Comparison of ENCODE assay signal across 13 cellular contexts in the genomic region with DNA sequence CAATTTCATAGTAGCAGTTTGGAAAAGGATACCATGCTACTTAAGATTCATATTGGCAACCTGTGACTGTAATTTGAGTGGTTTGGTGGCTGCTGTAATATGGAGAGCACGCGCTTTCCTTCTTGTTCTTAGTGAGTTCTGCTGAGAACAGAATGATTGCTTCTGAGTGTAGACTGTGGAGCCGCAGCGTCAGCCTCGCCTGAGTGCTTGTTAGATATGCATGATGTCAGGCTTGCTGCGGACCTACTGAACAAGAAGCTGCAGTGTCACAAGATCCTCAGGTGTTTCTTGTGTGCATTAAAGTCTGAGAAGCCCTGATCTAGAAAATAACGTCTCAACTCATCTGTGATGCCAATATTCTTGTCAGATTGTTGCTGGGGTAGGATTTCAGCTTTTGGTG.
DNase-seq lines count a peak whose midpoint lies in the region; ATAC-seq, FAIRE-seq and TF ChIP-seq lines count a peak whose summit lies in the region.
"Had no signal": no experiment of that assay in that cellular context is flagged by ENCODE, and none has a peak within 500 bp of the region (broad histone marks: within the 10 kb centered on the region; RNA-seq: fewer than 3 reads in every experiment).

No MANE protein-coding gene starts in this region.

- H3K27ac ChIP-seq in hepatocyte (no peak overlapping the region), aorta (ENCODE audit: low read depth in 1 of 2, low read length in 2 of 2) (no peak overlapping the region), transverse colon (no peak overlapping the region)

- H3K9me2 ChIP-seq in hepatocyte (replicated peaks; ENCODE audit: insufficient read depth): no peaks in the 10 kb centered on the region

- no peak for TF ChIP-seq CTCF in hepatocyte (IDR thresholded peaks at IDR 0.05; ENCODE audit: poor library complexity)
- TF ChIP-seq CTCF in transverse colon (IDR thresholded peaks at IDR 0.05): no peak

- no peak for TF ChIP-seq EP300 in transverse colon (IDR thresholded peaks at IDR 0.05; ENCODE audit: low read depth)

- no peaks in the 10 kb centered on the region for H4K20me1 ChIP-seq in hepatocyte (ENCODE audit: insufficient read depth, poor library complexity, severe bottlenecking)

- peaks cover 18% of the 10 kb centered on the region for H3K79me2 ChIP-seq in hepatocyte

- H3K27me3 ChIP-seq in hepatocyte (no peaks in the 10 kb centered on the region), skeletal muscle satellite cell (ENCODE audit: control insufficient read depth, insufficient read depth, low read length) (no peaks in the 10 kb centered on the region), aorta (ENCODE audit: control insufficient read depth in 1 of 2, insufficient read depth in 2 of 2, low read length in 1 of 2) (no peaks in the 10 kb centered on the region), transverse colon (no peaks in the 10 kb centered on the region)

- 72% methylated on average over 7 of the region's 7 CpGs for WGBS in hepatocyte (ENCODE audit: low lambda C conversion rate, missing lambda C conversion rate)
- WGBS in aorta, 2 donors: 64 to 77% methylated on average over 7 of the region's 7 CpGs
- WGBS in transverse colon (ENCODE audit: low coverage in 1 of 2), 2 donors: 75 to 80% methylated on average over 5 to 6 of the region's 7 CpGs

- TF ChIP-seq POLR2A in transverse colon (IDR thresholded peaks at IDR 0.05): no peak

- intact Hi-C loops in aorta (cut with DNase I): no loop called here
- intact Hi-C loops in transverse colon (cut with DNase I; ENCODE audit: low total_unique reads): no loop called here

- H3K36me3 ChIP-seq in hepatocyte (replicated peaks; ENCODE audit: insufficient read depth, low read depth): no peaks in the 10 kb centered on the region
- no peaks in the 10 kb centered on the region for H3K36me3 ChIP-seq in skeletal muscle satellite cell (ENCODE audit: insufficient read depth, low read length)
- H3K36me3 ChIP-seq in aorta (ENCODE audit: control insufficient read depth in 1 of 2, insufficient read depth in 2 of 2, low read length in 1 of 2): no peaks in the 10 kb centered on the region
- H3K36me3 ChIP-seq in transverse colon: no peaks in the 10 kb centered on the region

- H3K4me3 ChIP-seq in hepatocyte (no peak overlapping the region), skeletal muscle satellite cell (ENCODE audit: low read length) (no peak overlapping the region), aorta (ENCODE audit: low read length in 2 of 2) (no peak overlapping the region), transverse colon (no peak overlapping the region)

- H3K4me2 ChIP-seq in hepatocyte (no peak overlapping the region), skeletal muscle satellite cell (ENCODE audit: low read length) (peak overlapping the region; percentile 23)

- H3K4me1 ChIP-seq in hepatocyte (ENCODE audit: insufficient read depth) (peaks cover 23% of the 10 kb centered on the region), skeletal muscle satellite cell (ENCODE audit: control insufficient read depth, insufficient read depth, low read length) (peaks cover 25% of the 10 kb centered on the region), aorta (ENCODE audit: control insufficient read depth in 1 of 2, insufficient read depth in 2 of 2, low read length in 2 of 2) (peaks cover 2 to 5% of the 10 kb centered on the region in 2 donors), transverse colon (peaks cover 0 to 10% (median 0%) of the 10 kb centered on the region in 4 donors)

- H3K9me3 ChIP-seq in hepatocyte (ENCODE audit: low read depth) (no peaks in the 10 kb centered on the region), skeletal muscle satellite cell (replicated peaks; ENCODE audit: low read length) (no peaks in the 10 kb centered on the region), aorta (ENCODE audit: control insufficient read depth, low read length) (no peaks in the 10 kb centered on the region), transverse colon (no peaks in the 10 kb centered on the region)

- peak; percentile 68 for FAIRE-seq in HTR-8/SVneo (lab: Jason Lieb, UNC)

- no peak overlapping the region for H3K9ac ChIP-seq in skeletal muscle satellite cell (ENCODE audit: low read depth, low read length)

- no peak for DNase-seq in HTR-8/SVneo (ENCODE audit: insufficient read length, low spot score)
- DNase-seq in SHP77 treated with DMSO at 0.1 percent for 48 hours (lab: John Stamatoyannopoulos, UW): peak; percentile 46
- DNase-seq in hepatocyte (ENCODE audit: low spot score): peak; percentile 18
- DNase-seq in aorta: no peak
- DNase-seq in transverse colon: no peak
- no peak for DNase-seq in NCI-H2196 (lab: John Stamatoyannopoulos, UW; ENCODE audit: unreplicated experiment)
- DNase-seq: activated CD4-positive, alpha-beta T cell treated with anti-CD3 and anti-CD28 coated beads for 1 hour; activated T-cell treated with anti-CD3 and anti-CD28 coated beads, Interleukin-2, amount 50 U/mL, for 48 hours; effector CD8-positive, alpha-beta T cell; mesendoderm; stimulated activated CD4-positive, alpha-beta T cell treated with anti-CD3 and anti-CD28 coated beads, Interleukin-4, amount 100 ng/mL, for 24 hours; stimulated activated naive CD8-positive, alpha-beta T cell treated with anti-CD3 and anti-CD28 coated beads, Interleukin-15, amount 100 ng/mL, for 72 hours had no signal

- in situ Hi-C loops in transverse colon (cut with MboI; ENCODE audit: low pct_ligation_motif_present in 1 of 4, low pct_unique_long_range_greater_than_20kb in 1 of 4, low sequenced_read_pairs in 3 of 4): no loop called here

- H2AFZ ChIP-seq in hepatocyte: no peak overlapping the region

- no peak for ATAC-seq in aorta (ENCODE audit: low FRiP score)
- ATAC-seq: stimulated activated naive CD8-positive, alpha-beta T cell treated with anti-CD3 and anti-CD28 coated beads, Interleukin-15, amount 100 ng/mL, for 72 hours had no signal

Comparison
In these comparisons a context has a peak if more than half of its experiments do, and no peak if none do; other contexts are left out.
1. DNase-seq: peak in SHP77 treated with DMSO at 0.1 percent for 48 hours (single experiment) and hepatocyte (single experiment); none in HTR-8/SVneo (single experiment), aorta (0 of 2), transverse colon (single experiment) and NCI-H2196 (single experiment).